Comparison of ENCODE assay signal across 9 cellular contexts in genomic region chr2:174753038-174753633, GRCh38. TPM values are rescaled to one million over a fixed set of nuclear protein-coding genes. Genes with fewer than 3 reads are reported as not detected.
DNase-seq lines count a peak whose midpoint lies in the region; ATAC-seq, FAIRE-seq and TF ChIP-seq lines count a peak whose summit lies in the region.
"Had no signal": no experiment of that assay in that cellular context is flagged by ENCODE, and none has a peak within 500 bp of the region (broad histone marks: within the 10 kb centered on the region; RNA-seq: fewer than 3 reads in every experiment).

No MANE protein-coding gene starts in this region.

- FAIRE-seq in GM12892 (lab: Jason Lieb, UNC), result peak; percentile 48

- intact Hi-C loops in spleen (cut with DNase I; ENCODE audit: low total_unique reads), result no loop called here

- H3K27me3 ChIP-seq in OCI-LY1 (ENCODE audit: insufficient read depth, low read length) (no peaks in the 10 kb centered on the region), spleen (replicated peaks in 1 of 7) (peaks cover 0 to 7% (median 0%) of the 10 kb centered on the region in 7 donors)

- H3K36me3 Mint-ChIP-seq in effector memory CD8-positive, alpha-beta T cell (ENCODE audit: insufficient read depth), result peaks cover 8% of the 10 kb centered on the region

- H3K4me1 ChIP-seq in OCI-LY1 (ENCODE audit: insufficient read depth, low read length, severe bottlenecking), result peaks cover 45% of the 10 kb centered on the region
- H3K4me1 ChIP-seq in spleen, result peaks cover 10 to 45% (median 33%) of the 10 kb centered on the region in 6 donors

- H4K20me1 ChIP-seq in OCI-LY1 (ENCODE audit: insufficient read depth, low read length), result no peaks in the 10 kb centered on the region

- peak overlapping the region; percentile 77 for H3K27ac ChIP-seq in OCI-LY1 (ENCODE audit: low read depth, low read length, poor library complexity, severe bottlenecking)
- H3K27ac ChIP-seq in spleen, result peak overlapping the region in 3 of 8 donors; percentile 8 to 71 (median 31)

- no peaks in the 10 kb centered on the region for H3K27me3 Mint-ChIP-seq in effector memory CD8-positive, alpha-beta T cell

- peak overlapping the region; percentile 93 to 97 for H3K27ac Mint-ChIP-seq in effector memory CD8-positive, alpha-beta T cell

- H3K4me3 Mint-ChIP-seq in effector memory CD8-positive, alpha-beta T cell, result peak overlapping the region; percentile 69 to 87

- no peaks in the 10 kb centered on the region for H3K79me2 ChIP-seq in OCI-LY1 (ENCODE audit: insufficient read depth, low read length)

- peaks cover 28 to 34% of the 10 kb centered on the region in 2 donors for H3K4me1 Mint-ChIP-seq in effector memory CD8-positive, alpha-beta T cell (ENCODE audit: low read depth in 2 of 2)

- H3K36me3 ChIP-seq in OCI-LY1 (ENCODE audit: insufficient read depth, low read length) (no peaks in the 10 kb centered on the region), spleen (no peaks in the 10 kb centered on the region)

- H3K9me3 ChIP-seq in OCI-LY1 (ENCODE audit: low read length), result no peaks in the 10 kb centered on the region
- H3K9me3 ChIP-seq in spleen, result no peaks in the 10 kb centered on the region

- DNase-seq in GM12892 (ENCODE audit: insufficient read length), result no peak
- peak; percentile 35 to 54 (median 42) for DNase-seq in effector memory CD8-positive, alpha-beta T cell
- DNase-seq in NCI-H1417 treated with DMSO at 0.1 percent for 48 hours (lab: John Stamatoyannopoulos, UW), result no peak
- DNase-seq in spleen, result no peak
- DNase-seq in NCI-H187 treated with DMSO at 0.1 percent for 48 hours (lab: John Stamatoyannopoulos, UW), result no peak
- DNase-seq in NK-92 treated with Interleukin-12 subunit alpha and Interleukin-12 subunit beta, amount 100 ng/mL, for 24 hours (lab: John Stamatoyannopoulos, UW), result no peak
- DNase-seq: stimulated activated CD4-positive, alpha-beta T cell treated with anti-CD3 and anti-CD28 coated beads, Interleukin-2, amount 100 ng/mL, for 48 hours had no signal

- peak; percentile 9 for ATAC-seq in GM21423 (IDR thresholded peaks at IDR 0.05; ENCODE audit: unreplicated experiment)
- peak; percentile 45 for ATAC-seq in effector memory CD8-positive, alpha-beta T cell (replicated peaks)

- peak overlapping the region; percentile 47 for H3K4me2 ChIP-seq in OCI-LY1 (ENCODE audit: low read length)

- TF ChIP-seq CTCF in OCI-LY1 (IDR thresholded peaks at IDR 0.05; ENCODE audit: low read length) (no peak), spleen (IDR thresholded peaks at IDR 0.05 in 8 of 11, conservative IDR thresholded peaks at IDR 0.05 in 3 of 11) (no peak)

- WGBS in spleen, 5 donors, result 73 to 92% (median 83%) methylated on average over 13 of the region's 13 CpGs

- no peak overlapping the region for H3K9ac ChIP-seq in OCI-LY1 (ENCODE audit: low read length)

- H2AFZ ChIP-seq in OCI-LY1 (ENCODE audit: low read length), result no peak overlapping the region

- TF ChIP-seq POLR2A in GM12892 (IDR thresholded peaks at IDR 0.05; ENCODE audit: low read depth, low read length), result no peak
- no peak for TF ChIP-seq POLR2A in spleen (IDR thresholded peaks at IDR 0.05)

- no peaks in the 10 kb centered on the region for H3K9me2 ChIP-seq in OCI-LY1 (ENCODE audit: low read depth, low read length)

- H3K4me3 ChIP-seq in OCI-LY1 (ENCODE audit: low read depth, low read length, poor library complexity, severe bottlenecking) (peak overlapping the region; percentile 19), spleen (no peak overlapping the region)

- no peaks in the 10 kb centered on the region for H3K9me3 Mint-ChIP-seq in effector memory CD8-positive, alpha-beta T cell

- H3F3A ChIP-seq in OCI-LY1 (ENCODE audit: insufficient read depth, low read length), result no peaks in the 10 kb centered on the region

RNA-seq across cellular contexts. Expression of gene CHRNA1, which starts 11.1 kb away (rescaled TPM):
- not detected for polyA plus RNA-seq in GM12892 (2012; ENCODE audit: missing spikeins)
- total RNA-seq in spleen, result under 1 TPM in 2 of 7 donors, not detected in 5; 0.46 to 0.51 TPM
- 1 to 10 TPM in 1 of 3 donors, under 1 TPM in 2; 0.13 to 3.4 (median 0.33) TPM for polyA plus RNA-seq in spleen

Comparison
In these comparisons a context has a peak if more than half of its experiments do, and no peak if none do; other contexts are left out.
1. DNase-seq: peak in effector memory CD8-positive, alpha-beta T cell (3 of 3); none in GM12892 (single experiment), NCI-H1417 treated with DMSO at 0.1 percent for 48 hours (single experiment), spleen (single experiment), NCI-H187 treated with DMSO at 0.1 percent for 48 hours (single experiment) and NK-92 treated with Interleukin-12 subunit alpha and Interleukin-12 subunit beta, amount 100 ng/mL, for 24 hours (single experiment).